ENCODE assay signal across 33 cellular contexts in genomic region chr9:91392435-91392834, GRCh38.
"Had no signal": no experiment of that assay in that cellular context is flagged by ENCODE, and none has a peak within 500 bp of the region (broad histone marks: within the 10 kb centered on the region; RNA-seq: fewer than 3 reads in every experiment).

No MANE protein-coding gene starts in this region.

- H3K4me3 ChIP-seq: PC-9 had no signal

- H3K4me3 Mint-ChIP-seq: activated B cell treated with CpG ODN at 0.5 μM for 24 hours; activated CD4-positive, alpha-beta memory T cell treated with anti-CD3 and anti-CD28 coated beads for 36 hours; activated naive CD4-positive, alpha-beta T cell treated with anti-CD3 and anti-CD28 coated beads, Interleukin-2, amount 10 ng/mL, durations not matched to agents 7 days and 5 days; activated naive CD8-positive, alpha-beta T cell; activated naive CD8-positive, alpha-beta T cell treated with anti-CD3 and anti-CD28 coated beads, Interleukin-2, amount 50 U/mL, for 24 hours; T-cell had no signal

- H3K4me1 Mint-ChIP-seq: brain had no signal

- H3K36me3 Mint-ChIP-seq: activated CD4-positive, alpha-beta memory T cell treated with anti-CD3 and anti-CD28 coated beads for 36 hours; activated naive CD4-positive, alpha-beta T cell treated with anti-CD3 and anti-CD28 coated beads, Interleukin-2, amount 10 ng/mL, durations not matched to agents 7 days and 5 days; activated naive CD8-positive, alpha-beta T cell; brain; T-cell had no signal

- ATAC-seq: activated naive CD8-positive, alpha-beta T cell treated with anti-CD3 and anti-CD28 coated beads, Interleukin-2, amount 50 U/mL, for 24 hours; Right ventricle myocardium inferior; SK-N-SH treated with all-trans-retinoic acid at 6 μM for 48 hours; T-cell had no signal

- H3K27me3 Mint-ChIP-seq: activated B cell treated with CpG ODN at 0.5 μM for 24 hours; activated naive CD4-positive, alpha-beta T cell treated with anti-CD3 and anti-CD28 coated beads, Interleukin-2, amount 10 ng/mL, durations not matched to agents 7 days and 5 days; activated naive CD8-positive, alpha-beta T cell; activated naive CD8-positive, alpha-beta T cell treated with anti-CD3 and anti-CD28 coated beads, Interleukin-2, amount 50 U/mL, for 24 hours; T-cell had no signal

- H3K27ac ChIP-seq: KMS-11, PC-9, RWPE1, VCaP had no signal

- H3K27ac Mint-ChIP-seq: activated B cell treated with CpG ODN at 0.5 μM for 24 hours; activated CD4-positive, alpha-beta memory T cell treated with anti-CD3 and anti-CD28 coated beads for 36 hours; activated naive CD4-positive, alpha-beta T cell treated with anti-CD3 and anti-CD28 coated beads, Interleukin-2, amount 10 ng/mL, durations not matched to agents 7 days and 5 days; activated naive CD8-positive, alpha-beta T cell; activated naive CD8-positive, alpha-beta T cell treated with anti-CD3 and anti-CD28 coated beads, Interleukin-2, amount 50 U/mL, for 24 hours; T-cell had no signal

- H3K9me3 Mint-ChIP-seq: activated B cell treated with CpG ODN at 0.5 μM for 24 hours; activated CD4-positive, alpha-beta memory T cell treated with anti-CD3 and anti-CD28 coated beads for 36 hours; activated naive CD4-positive, alpha-beta T cell treated with anti-CD3 and anti-CD28 coated beads, Interleukin-2, amount 10 ng/mL, durations not matched to agents 7 days and 5 days; activated naive CD8-positive, alpha-beta T cell treated with anti-CD3 and anti-CD28 coated beads, Interleukin-2, amount 50 U/mL, for 24 hours; brain; T-cell had no signal

- DNase-seq: activated B cell treated with CpG ODN at 0.5 μM for 24 hours; activated CD4-positive, alpha-beta memory T cell treated with anti-CD3 and anti-CD28 coated beads for 36 hours; activated CD4-positive, alpha-beta T cell treated with anti-CD3 and anti-CD28 coated beads for 4 hours; activated CD4-positive, alpha-beta T cell treated with anti-CD3 and anti-CD28 coated beads, Interleukin-2, amount 50 U/mL, for 1 hour; activated CD4-positive, CD25-positive, alpha-beta regulatory T cell treated with anti-CD3 and anti-CD28 coated beads, Interleukin-2, amount 50 U/mL, for 72 hours; activated CD8-positive, alpha-beta memory T cell treated with anti-CD3 and anti-CD28 coated beads, Interleukin-2, amount 50 U/mL, for 4 hours; activated effector memory CD4-positive, alpha-beta T cell treated with Interleukin-2 at 50 U/mL for 16 hours; activated naive CD4-positive, alpha-beta T cell treated with anti-CD3 and anti-CD28 coated beads, Interleukin-2, amount 10 ng/mL, durations not matched to agents 7 days and 5 days; activated naive CD8-positive, alpha-beta T cell treated with anti-CD3 and anti-CD28 coated beads, Interleukin-2, amount 50 U/mL, for 24 hours; activated T-cell treated with anti-CD3 and anti-CD28 coated beads for 4 hours; activated T-cell treated with anti-CD3 and anti-CD28 coated beads, Interleukin-2, amount 50 U/mL, for 48 hours; anterior cingulate cortex; caudate nucleus; cerebellar nuclear complex; NCI-H1092 treated with DMSO at 0.1 percent for 48 hours; NCI-H1930; NCI-H2081 treated with DMSO at 0.1 percent for 48 hours; NCI-H226; NCI-H446 treated with DMSO at 0.1 percent for 48 hours; NCI-H524; NCI-H69; PC-9; SIG-M5; T-cell; T-helper 2 cell; T-helper 9 cell had no signal
